2 cellular contexts compared by ENCODE assay signal in the genomic region with DNA sequence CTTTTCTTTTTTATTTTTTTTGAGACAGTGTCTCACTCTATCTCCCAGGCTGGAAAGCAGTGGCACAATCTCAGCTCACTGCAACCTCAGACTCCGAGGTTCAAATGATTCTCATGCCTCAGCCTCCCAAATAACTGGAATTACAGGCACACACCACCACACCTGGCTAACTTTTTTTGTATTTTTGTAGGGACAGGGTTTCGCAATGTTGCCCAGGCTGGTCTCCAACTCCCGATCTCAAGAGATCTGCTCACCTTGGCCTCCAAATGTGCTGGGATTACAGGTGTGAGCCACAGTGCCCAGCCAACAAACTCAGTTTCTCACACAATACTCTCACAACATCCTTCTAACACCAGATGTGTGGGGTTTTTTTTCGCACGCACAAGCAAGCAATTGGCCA.
A peak's percentile ranks its signal among the peaks of the same experiment; 100 is the strongest.
TF ChIP-seq lines count a peak whose summit lies in the region.

No MANE protein-coding gene starts in this region.

TF ChIP-seq in WTC11, 78 proteins besides CTCF, POLR2A, EP300 and RAD21:
- TF ChIP-seq TEAD4 (CRISPR knock-in tag; IDR thresholded peaks at IDR 0.05) (no peak), SMAD3 (CRISPR knock-in tag; IDR thresholded peaks at IDR 0.05; ENCODE audit: borderline replicate concordance) (no peak), ZNF138 (CRISPR knock-in tag; conservative IDR thresholded peaks at IDR 0.05) (no peak), HMGA2 (CRISPR knock-in tag; IDR thresholded peaks at IDR 0.05) (no peak), TEAD1 (CRISPR knock-in tag; IDR thresholded peaks at IDR 0.05) (no peak), PRRX2 (CRISPR knock-in tag; IDR thresholded peaks at IDR 0.05) (no peak), TCF7 (CRISPR knock-in tag; IDR thresholded peaks at IDR 0.05; ENCODE audit: low read depth) (no peak), ZNF317 (CRISPR knock-in tag; IDR thresholded peaks at IDR 0.05; ENCODE audit: borderline replicate concordance, low read depth) (no peak), TP53 (CRISPR knock-in tag; IDR thresholded peaks at IDR 0.05) (no peak)
- TF ChIP-seq, protein P1, sequence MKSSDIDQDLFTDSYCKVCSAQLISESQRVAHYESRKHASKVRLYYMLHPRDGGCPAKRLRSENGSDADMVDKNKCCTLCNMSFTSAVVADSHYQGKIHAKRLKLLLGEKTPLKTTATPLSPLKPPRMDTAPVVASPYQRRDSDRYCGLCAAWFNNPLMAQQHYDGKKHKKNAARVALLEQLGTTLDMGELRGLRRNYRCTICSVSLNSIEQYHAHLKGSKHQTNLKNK (CRISPR knock-in tag; IDR thresholded peaks at IDR 0.05): no peak
- TF ChIP-seq, protein P2, sequence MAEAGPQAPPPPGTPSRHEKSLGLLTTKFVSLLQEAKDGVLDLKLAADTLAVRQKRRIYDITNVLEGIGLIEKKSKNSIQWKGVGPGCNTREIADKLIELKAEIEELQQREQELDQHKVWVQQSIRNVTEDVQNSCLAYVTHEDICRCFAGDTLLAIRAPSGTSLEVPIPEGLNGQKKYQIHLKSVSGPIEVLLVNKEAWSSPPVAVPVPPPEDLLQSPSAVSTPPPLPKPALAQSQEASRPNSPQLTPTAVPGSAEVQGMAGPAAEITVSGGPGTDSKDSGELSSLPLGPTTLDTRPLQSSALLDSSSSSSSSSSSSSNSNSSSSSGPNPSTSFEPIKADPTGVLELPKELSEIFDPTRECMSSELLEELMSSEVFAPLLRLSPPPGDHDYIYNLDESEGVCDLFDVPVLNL (CRISPR knock-in tag; IDR thresholded peaks at IDR 0.05; ENCODE audit: borderline replicate concordance, low read depth): no peak
- TF ChIP-seq, protein P3, sequence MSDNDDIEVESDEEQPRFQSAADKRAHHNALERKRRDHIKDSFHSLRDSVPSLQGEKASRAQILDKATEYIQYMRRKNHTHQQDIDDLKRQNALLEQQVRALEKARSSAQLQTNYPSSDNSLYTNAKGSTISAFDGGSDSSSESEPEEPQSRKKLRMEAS (CRISPR knock-in tag; IDR thresholded peaks at IDR 0.05): no peak
- TF ChIP-seq, protein P4, sequence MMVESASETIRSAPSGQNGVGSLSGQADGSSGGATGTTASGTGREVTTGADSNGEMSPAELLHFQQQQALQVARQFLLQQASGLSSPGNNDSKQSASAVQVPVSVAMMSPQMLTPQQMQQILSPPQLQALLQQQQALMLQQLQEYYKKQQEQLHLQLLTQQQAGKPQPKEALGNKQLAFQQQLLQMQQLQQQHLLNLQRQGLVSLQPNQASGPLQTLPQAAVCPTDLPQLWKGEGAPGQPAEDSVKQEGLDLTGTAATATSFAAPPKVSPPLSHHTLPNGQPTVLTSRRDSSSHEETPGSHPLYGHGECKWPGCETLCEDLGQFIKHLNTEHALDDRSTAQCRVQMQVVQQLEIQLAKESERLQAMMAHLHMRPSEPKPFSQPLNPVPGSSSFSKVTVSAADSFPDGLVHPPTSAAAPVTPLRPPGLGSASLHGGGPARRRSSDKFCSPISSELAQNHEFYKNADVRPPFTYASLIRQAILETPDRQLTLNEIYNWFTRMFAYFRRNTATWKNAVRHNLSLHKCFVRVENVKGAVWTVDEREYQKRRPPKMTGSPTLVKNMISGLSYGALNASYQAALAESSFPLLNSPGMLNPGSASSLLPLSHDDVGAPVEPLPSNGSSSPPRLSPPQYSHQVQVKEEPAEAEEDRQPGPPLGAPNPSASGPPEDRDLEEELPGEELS (CRISPR knock-in tag; IDR thresholded peaks at IDR 0.05): no peak
- TF ChIP-seq, protein P5, sequence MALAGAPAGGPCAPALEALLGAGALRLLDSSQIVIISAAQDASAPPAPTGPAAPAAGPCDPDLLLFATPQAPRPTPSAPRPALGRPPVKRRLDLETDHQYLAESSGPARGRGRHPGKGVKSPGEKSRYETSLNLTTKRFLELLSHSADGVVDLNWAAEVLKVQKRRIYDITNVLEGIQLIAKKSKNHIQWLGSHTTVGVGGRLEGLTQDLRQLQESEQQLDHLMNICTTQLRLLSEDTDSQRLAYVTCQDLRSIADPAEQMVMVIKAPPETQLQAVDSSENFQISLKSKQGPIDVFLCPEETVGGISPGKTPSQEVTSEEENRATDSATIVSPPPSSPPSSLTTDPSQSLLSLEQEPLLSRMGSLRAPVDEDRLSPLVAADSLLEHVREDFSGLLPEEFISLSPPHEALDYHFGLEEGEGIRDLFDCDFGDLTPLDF (CRISPR knock-in tag; IDR thresholded peaks at IDR 0.05): no peak
- TF ChIP-seq, protein P6, sequence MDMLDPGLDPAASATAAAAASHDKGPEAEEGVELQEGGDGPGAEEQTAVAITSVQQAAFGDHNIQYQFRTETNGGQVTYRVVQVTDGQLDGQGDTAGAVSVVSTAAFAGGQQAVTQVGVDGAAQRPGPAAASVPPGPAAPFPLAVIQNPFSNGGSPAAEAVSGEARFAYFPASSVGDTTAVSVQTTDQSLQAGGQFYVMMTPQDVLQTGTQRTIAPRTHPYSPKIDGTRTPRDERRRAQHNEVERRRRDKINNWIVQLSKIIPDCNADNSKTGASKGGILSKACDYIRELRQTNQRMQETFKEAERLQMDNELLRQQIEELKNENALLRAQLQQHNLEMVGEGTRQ (CRISPR knock-in tag; IDR thresholded peaks at IDR 0.05): no peak
- TF ChIP-seq, protein P7, sequence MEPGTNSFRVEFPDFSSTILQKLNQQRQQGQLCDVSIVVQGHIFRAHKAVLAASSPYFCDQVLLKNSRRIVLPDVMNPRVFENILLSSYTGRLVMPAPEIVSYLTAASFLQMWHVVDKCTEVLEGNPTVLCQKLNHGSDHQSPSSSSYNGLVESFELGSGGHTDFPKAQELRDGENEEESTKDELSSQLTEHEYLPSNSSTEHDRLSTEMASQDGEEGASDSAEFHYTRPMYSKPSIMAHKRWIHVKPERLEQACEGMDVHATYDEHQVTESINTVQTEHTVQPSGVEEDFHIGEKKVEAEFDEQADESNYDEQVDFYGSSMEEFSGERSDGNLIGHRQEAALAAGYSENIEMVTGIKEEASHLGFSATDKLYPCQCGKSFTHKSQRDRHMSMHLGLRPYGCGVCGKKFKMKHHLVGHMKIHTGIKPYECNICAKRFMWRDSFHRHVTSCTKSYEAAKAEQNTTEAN (CRISPR knock-in tag; IDR thresholded peaks at IDR 0.05): no peak

TF ChIP-seq in H1, 55 proteins besides CTCF, POLR2A, EP300 and RAD21:
- TF ChIP-seq CHD2 (IDR thresholded peaks at IDR 0.05; ENCODE audit: low read length) (no peak), CEBPB (IDR thresholded peaks at IDR 0.05; ENCODE audit: low read depth, low read length) (peak; percentile 65; the same call in 1 of the 2 replicates), ASH2L (IDR thresholded peaks at IDR 0.05; ENCODE audit: low read length) (no peak)
